ENCODE assay signal across 30 cellular contexts in the genomic region with DNA sequence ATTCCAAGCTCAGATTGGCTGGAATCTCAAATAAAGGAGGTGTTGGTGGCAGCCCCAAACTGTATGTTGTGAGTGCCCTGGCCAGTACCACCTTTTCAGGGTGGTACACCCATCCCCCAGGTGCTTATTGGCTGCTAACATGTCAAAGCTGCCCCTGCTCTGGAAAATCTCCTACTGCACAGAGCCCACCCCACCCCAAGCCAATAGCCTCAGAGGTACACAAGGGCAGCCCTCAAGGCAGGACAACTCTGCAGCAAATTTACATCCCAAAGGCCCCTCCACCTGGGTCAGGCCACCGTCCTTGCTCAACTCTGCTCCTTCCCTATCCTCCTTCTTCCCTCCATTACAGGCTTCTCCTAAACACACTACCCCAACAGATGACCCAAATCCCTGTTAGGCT. TPM values are rescaled to one million over a fixed set of nuclear protein-coding genes. Genes with fewer than 3 reads are reported as not detected.
"Had no signal": no experiment of that assay in that cellular context is flagged by ENCODE, and none has a peak within 500 bp of the region (broad histone marks: within the 10 kb centered on the region; RNA-seq: fewer than 3 reads in every experiment).

No MANE protein-coding gene starts in this region.

- H3K9me3 ChIP-seq: colonic mucosa, esophagus squamous epithelium, gastrocnemius medialis, heart right ventricle, left lung, lower lobe of right lung had no signal

- H3K9me3 Mint-ChIP-seq: dendritic cell treated with granulocyte-macrophage colony-stimulating factor and Interleukin-4, amounts not matched to agents 40 ng/mL and 50 ng/mL, for 4 days; effector memory CD8-positive, alpha-beta T cell had no signal

- H3K4me1 ChIP-seq: colonic mucosa had no signal

- ATAC-seq: effector memory CD8-positive, alpha-beta T cell; gastrocnemius medialis; heart right ventricle; left cardiac atrium; left lung; left ventricle myocardium superior; lower lobe of right lung had no signal

- DNase-seq: colonic mucosa; cortex of kidney; effector CD8-positive, alpha-beta T cell; effector memory CD8-positive, alpha-beta T cell; esophagus squamous epithelium; foreskin fibroblast; foreskin melanocyte; gastrocnemius medialis; glutamatergic neuron; head of caudate nucleus; heart right ventricle; hippocampal formation; left cardiac atrium; left lung; left ventricle myocardium superior; lower lobe of right lung; mesenchymal stem cell; midbrain had no signal

- H3K27me3 ChIP-seq: colonic mucosa, gastrocnemius medialis, left lung had no signal

- H3K27ac Mint-ChIP-seq: dendritic cell treated with granulocyte-macrophage colony-stimulating factor and Interleukin-4, amounts not matched to agents 40 ng/mL and 50 ng/mL, for 4 days; effector memory CD8-positive, alpha-beta T cell had no signal

- H3K4me3 Mint-ChIP-seq: dendritic cell treated with granulocyte-macrophage colony-stimulating factor and Interleukin-4, amounts not matched to agents 40 ng/mL and 50 ng/mL, for 4 days; effector memory CD8-positive, alpha-beta T cell had no signal

- H3K4me3 ChIP-seq: colonic mucosa, esophagus squamous epithelium, gastrocnemius medialis, heart right ventricle, left lung, lower lobe of right lung had no signal

- H3K36me3 ChIP-seq: colonic mucosa, esophagus squamous epithelium, gastrocnemius medialis, heart right ventricle, left lung, lower lobe of right lung had no signal

- H3K27ac ChIP-seq: colonic mucosa, esophagus squamous epithelium, gastrocnemius medialis, heart right ventricle, left lung, lower lobe of right lung had no signal

RNA-seq across cellular contexts. Expression of gene LYZL4, which starts 37.1 kb away (rescaled TPM):
- total RNA-seq: chondrocyte, colonic mucosa, dermis microvascular lymphatic vessel endothelial cell, endothelial cell of umbilical vein, epithelial cell of proximal tubule, esophagus squamous epithelium, gastrocnemius medialis, glomerular endothelial cell, heart right ventricle, kidney epithelial cell, left cardiac atrium, left lung, left ventricle myocardium superior, lower leg skin, lower lobe of right lung, lung microvascular endothelial cell, mononuclear cell had no signal
- polyA plus RNA-seq: esophagus, heart right ventricle, keratinocyte had no signal

RNA-seq across cellular contexts. Expression of gene VIPR1, which starts 55.0 kb away (rescaled TPM):
- total RNA-seq: dermis microvascular lymphatic vessel endothelial cell, epithelial cell of proximal tubule had no signal
